15 cellular contexts compared by ENCODE assay signal in the genomic region with DNA sequence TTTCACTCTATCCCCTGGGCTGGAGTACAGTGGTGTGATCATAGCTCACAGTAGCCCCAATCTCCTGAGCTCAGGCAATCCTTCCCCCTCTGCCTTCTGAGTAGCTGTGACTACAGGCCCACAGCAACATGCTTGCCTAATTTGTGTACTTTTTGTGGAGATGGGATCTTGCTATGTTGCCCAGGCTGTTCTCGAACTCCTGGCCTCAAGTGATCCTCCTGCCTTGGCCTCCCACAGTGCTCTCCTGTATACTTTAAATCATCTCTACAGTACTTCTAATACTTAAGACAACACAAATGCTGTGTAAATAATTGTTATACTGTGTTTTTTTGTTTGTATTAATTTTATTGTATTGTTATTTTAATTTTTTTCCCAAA.
"Had no signal": no experiment of that assay in that cellular context is flagged by ENCODE, and none has a peak within 500 bp of the region (broad histone marks: within the 10 kb centered on the region; RNA-seq: fewer than 3 reads in every experiment).

No MANE protein-coding gene starts in this region.

- H3K4me3 ChIP-seq: gastroesophageal sphincter, left lung, neural progenitor cell, spleen had no signal

- H2AFZ ChIP-seq: neural progenitor cell, parathyroid adenoma had no signal

- H3K4me2 ChIP-seq: neural progenitor cell had no signal

- H3K27me3 ChIP-seq: gastroesophageal sphincter, left lung, neural progenitor cell, spleen had no signal

- H3K79me2 ChIP-seq: parathyroid adenoma had no signal

- DNase-seq: activated CD4-positive, alpha-beta T cell treated with anti-CD3 and anti-CD28 coated beads for 1 hour; activated CD4-positive, alpha-beta T cell treated with anti-CD3 and anti-CD28 coated beads, Interleukin-2, amount 50 U/mL, for 48 hours; activated gamma-delta T cell; activated naive CD8-positive, alpha-beta T cell treated with anti-CD3 and anti-CD28 coated beads, Interleukin-2, amount 10 ng/mL, durations not matched to agents 7 days and 5 days; activated T-cell treated with anti-CD3 and anti-CD28 coated beads, Interleukin-2, amount 50 U/mL, for 48 hours; central memory CD4-positive, alpha-beta T cell; cortex of kidney; effector memory CD4-positive, alpha-beta T cell; left lung; spleen; stimulated activated CD4-positive, alpha-beta T cell treated with anti-CD3 and anti-CD28 coated beads, Interleukin-1b, Interleukin-23, amount 100 ng/mL, for 48 hours; stimulated activated naive CD4-positive, alpha-beta T cell had no signal

- H3K27ac ChIP-seq: neural progenitor cell, parathyroid adenoma, spleen had no signal

- H3K9ac ChIP-seq: neural progenitor cell, parathyroid adenoma had no signal

- H3K9me3 ChIP-seq: gastroesophageal sphincter, left lung, spleen had no signal

- H3K36me3 ChIP-seq: gastroesophageal sphincter, left lung, neural progenitor cell, spleen had no signal

- H3K4me1 ChIP-seq: neural progenitor cell, parathyroid adenoma had no signal
